In the genomic region with DNA sequence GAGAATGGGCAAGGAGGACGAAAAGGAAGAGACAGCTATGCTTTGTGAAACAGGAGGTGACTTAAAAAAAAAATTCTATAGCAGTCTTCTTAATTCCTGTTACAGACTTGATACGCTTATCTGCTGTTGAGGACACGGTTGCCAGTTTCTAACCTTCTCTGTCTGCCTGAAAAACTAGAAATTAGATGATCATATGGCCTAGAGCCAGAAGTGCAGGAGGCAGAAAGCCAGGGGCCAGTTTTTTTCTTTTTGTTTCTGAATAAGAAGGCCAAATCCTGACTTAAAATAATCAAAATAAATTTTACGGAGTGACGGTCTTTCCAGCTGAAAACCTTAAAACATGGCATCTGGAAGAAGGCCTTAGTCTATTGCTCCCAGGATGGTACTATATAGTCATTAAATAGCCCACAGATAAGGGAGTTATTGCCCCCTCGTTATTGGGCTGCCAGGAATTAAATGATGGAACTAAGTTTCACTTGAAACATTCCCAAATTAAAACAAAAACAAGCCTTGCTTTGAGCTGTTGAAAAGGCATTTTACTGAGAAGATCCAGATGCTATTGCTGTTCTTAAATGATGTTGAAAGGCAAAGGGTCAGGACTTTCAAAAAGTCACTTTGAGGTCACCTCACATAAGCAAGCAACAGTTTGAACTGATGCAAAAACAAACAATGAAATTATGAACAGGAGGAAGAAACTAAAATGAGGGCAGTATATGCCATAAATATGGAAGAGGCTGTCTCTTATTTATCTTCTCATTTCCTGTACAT, we compare ENCODE assay signal across 8 cellular contexts.
DNase-seq lines count a peak whose midpoint lies in the region; ATAC-seq and TF ChIP-seq lines count a peak whose summit lies in the region.

No MANE protein-coding gene starts in this region.

- H3K36me3 ChIP-seq in HAP-1 (replicated peaks): peaks cover 12% of the 10 kb centered on the region

- DNase-seq in HAP-1 (ENCODE audit: low spot score in 2 of 2): no peak
- DNase-seq in fibroblast of mammary gland (ENCODE audit: low read depth): peak; percentile 14
- no peak for DNase-seq in skeletal muscle cell (ENCODE audit: low read depth)
- DNase-seq in EL: no peak

- in situ Hi-C loops in HAP-1 (cut with MboI; ENCODE audit: low sequenced_read_pairs): no loop called here

- peak overlapping the region; percentile 67 for H3K27ac ChIP-seq in VCaP

- H3K4me3 ChIP-seq in HAP-1 (peak overlapping the region; percentile 66), fibroblast of mammary gland (ENCODE audit: control insufficient read depth, low read depth, low read length) (peak overlapping the region; percentile 50), skeletal muscle cell (ENCODE audit: low read depth, low read length) (peak overlapping the region; percentile 59)

- ATAC-seq in GM21825 (IDR thresholded peaks at IDR 0.05; ENCODE audit: unreplicated experiment): no peak
- ATAC-seq in HG03520 (IDR thresholded peaks at IDR 0.05; ENCODE audit: unreplicated experiment): no peak
- no peak for ATAC-seq in GM18907 (IDR thresholded peaks at IDR 0.05; ENCODE audit: unreplicated experiment)

- TF ChIP-seq CTCF in VCaP (conservative IDR thresholded peaks at IDR 0.05) (no peak), fibroblast of mammary gland (conservative IDR thresholded peaks at IDR 0.05; ENCODE audit: control insufficient read depth, insufficient read depth, low read depth, low read length) (no peak)

- no peaks in the 10 kb centered on the region for H3K27me3 ChIP-seq in HAP-1 (ENCODE audit: low read depth)

- H3K9me3 ChIP-seq in HAP-1: no peaks in the 10 kb centered on the region

- peaks cover 16% of the 10 kb centered on the region for H3K4me1 ChIP-seq in HAP-1
